Comparison of ENCODE assay signal across 14 cellular contexts in genomic region chr5:133523921-133524320, GRCh38.
"Had no signal": no experiment of that assay in that cellular context is flagged by ENCODE, and none has a peak within 500 bp of the region (broad histone marks: within the 10 kb centered on the region; RNA-seq: fewer than 3 reads in every experiment).

No MANE protein-coding gene starts in this region.

- H3K4me2 ChIP-seq: hepatocyte had no signal

- ATAC-seq: foreskin keratinocyte, lower lobe of right lung, natural killer cell had no signal

- DNase-seq: foreskin keratinocyte; kidney; left cardiac atrium; left ventricle myocardium inferior; lower lobe of right lung; natural killer cell; sigmoid colon; stimulated activated CD4-positive, alpha-beta T cell treated with anti-CD3 and anti-CD28 coated beads, Interleukin-2, amount 100 ng/mL, for 24 hours; stimulated activated naive CD4-positive, alpha-beta T cell treated with Interleukin-2 at 50 U/mL for 16 hours; trophoblast cell had no signal

- H3K4me3 ChIP-seq: hepatocyte, left ventricle myocardium inferior, lower lobe of right lung, sigmoid colon, skin epidermis had no signal

- H3K9me3 Mint-ChIP-seq: memory B cell, mesothelial cell of epicardium, natural killer cell had no signal

- H2AFZ ChIP-seq: hepatocyte had no signal

- H3K27me3 ChIP-seq: hepatocyte, sigmoid colon had no signal

- H3K27ac ChIP-seq: foreskin keratinocyte, hepatocyte, left ventricle myocardium inferior, lower lobe of right lung, sigmoid colon, skin epidermis had no signal

- H3K4me1 ChIP-seq: foreskin keratinocyte, left ventricle myocardium inferior, lower lobe of right lung had no signal

- H3K4me1 Mint-ChIP-seq: natural killer cell had no signal

- H3K4me3 Mint-ChIP-seq: memory B cell, mesothelial cell of epicardium, natural killer cell had no signal

- H3K79me2 ChIP-seq: hepatocyte had no signal

- H3K36me3 ChIP-seq: left ventricle myocardium inferior, lower lobe of right lung, sigmoid colon had no signal

- H3K9me3 ChIP-seq: left ventricle myocardium inferior, lower lobe of right lung, sigmoid colon had no signal

- H3K36me3 Mint-ChIP-seq: memory B cell, mesothelial cell of epicardium, natural killer cell had no signal

- H3K27ac Mint-ChIP-seq: memory B cell, mesothelial cell of epicardium, natural killer cell had no signal
